ENCODE assay signal across 1 cellular context in the genomic region with DNA sequence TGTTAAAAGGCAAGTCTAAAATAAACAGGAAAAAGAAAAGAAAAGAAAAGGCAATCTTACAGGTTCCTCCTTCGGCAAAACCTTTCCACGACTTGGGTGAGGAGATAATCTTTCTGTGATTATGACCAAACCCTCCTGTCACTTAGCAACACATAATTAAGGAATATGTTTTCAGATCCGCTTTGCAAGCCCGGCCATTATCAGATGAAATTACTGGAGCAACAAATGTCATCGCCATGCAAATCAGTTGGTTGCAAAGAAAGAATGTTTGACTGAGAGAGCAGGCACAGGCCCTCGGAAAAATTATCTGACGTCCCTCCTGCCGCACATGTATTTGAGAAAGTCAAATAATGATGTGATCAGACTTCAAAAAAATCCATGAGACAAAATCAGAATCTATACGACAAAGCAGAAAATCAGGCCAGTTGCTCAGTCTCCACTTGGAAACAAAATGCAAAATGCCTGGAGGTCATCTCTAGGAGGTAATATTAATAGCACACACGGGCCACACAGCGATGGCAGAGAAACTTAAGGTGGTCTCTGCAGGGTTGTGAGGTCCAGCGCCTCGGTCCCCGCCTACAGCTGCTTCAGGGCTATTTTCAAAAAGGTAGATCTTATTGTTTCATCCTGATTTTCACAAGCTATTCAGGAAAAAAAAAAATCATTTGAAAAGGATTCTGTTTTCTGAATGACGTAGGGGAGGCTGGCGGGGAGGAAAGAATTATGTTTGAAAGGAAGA.
TF ChIP-seq lines count a peak whose summit lies in the region.

No MANE protein-coding gene starts in this region.

TF ChIP-seq in GM12878, 131 proteins besides CTCF, POLR2A, EP300 and RAD21:
- TF ChIP-seq, protein P1, sequence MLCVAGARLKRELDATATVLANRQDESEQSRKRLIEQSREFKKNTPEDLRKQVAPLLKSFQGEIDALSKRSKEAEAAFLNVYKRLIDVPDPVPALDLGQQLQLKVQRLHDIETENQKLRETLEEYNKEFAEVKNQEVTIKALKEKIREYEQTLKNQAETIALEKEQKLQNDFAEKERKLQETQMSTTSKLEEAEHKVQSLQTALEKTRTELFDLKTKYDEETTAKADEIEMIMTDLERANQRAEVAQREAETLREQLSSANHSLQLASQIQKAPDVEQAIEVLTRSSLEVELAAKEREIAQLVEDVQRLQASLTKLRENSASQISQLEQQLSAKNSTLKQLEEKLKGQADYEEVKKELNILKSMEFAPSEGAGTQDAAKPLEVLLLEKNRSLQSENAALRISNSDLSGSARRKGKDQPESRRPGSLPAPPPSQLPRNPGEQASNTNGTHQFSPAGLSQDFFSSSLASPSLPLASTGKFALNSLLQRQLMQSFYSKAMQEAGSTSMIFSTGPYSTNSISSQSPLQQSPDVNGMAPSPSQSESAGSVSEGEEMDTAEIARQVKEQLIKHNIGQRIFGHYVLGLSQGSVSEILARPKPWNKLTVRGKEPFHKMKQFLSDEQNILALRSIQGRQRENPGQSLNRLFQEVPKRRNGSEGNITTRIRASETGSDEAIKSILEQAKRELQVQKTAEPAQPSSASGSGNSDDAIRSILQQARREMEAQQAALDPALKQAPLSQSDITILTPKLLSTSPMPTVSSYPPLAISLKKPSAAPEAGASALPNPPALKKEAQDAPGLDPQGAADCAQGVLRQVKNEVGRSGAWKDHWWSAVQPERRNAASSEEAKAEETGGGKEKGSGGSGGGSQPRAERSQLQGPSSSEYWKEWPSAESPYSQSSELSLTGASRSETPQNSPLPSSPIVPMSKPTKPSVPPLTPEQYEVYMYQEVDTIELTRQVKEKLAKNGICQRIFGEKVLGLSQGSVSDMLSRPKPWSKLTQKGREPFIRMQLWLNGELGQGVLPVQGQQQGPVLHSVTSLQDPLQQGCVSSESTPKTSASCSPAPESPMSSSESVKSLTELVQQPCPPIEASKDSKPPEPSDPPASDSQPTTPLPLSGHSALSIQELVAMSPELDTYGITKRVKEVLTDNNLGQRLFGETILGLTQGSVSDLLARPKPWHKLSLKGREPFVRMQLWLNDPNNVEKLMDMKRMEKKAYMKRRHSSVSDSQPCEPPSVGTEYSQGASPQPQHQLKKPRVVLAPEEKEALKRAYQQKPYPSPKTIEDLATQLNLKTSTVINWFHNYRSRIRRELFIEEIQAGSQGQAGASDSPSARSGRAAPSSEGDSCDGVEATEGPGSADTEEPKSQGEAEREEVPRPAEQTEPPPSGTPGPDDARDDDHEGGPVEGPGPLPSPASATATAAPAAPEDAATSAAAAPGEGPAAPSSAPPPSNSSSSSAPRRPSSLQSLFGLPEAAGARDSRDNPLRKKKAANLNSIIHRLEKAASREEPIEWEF (IDR thresholded peaks at IDR 0.05; ENCODE audit: insufficient replicate concordance, low read depth, low read length): no peak
- no peak for TF ChIP-seq CHD4 (IDR thresholded peaks at IDR 0.05)
- no peak for TF ChIP-seq CREM (IDR thresholded peaks at IDR 0.05; ENCODE audit: low read depth)
- no peak for TF ChIP-seq BHLHE40 (IDR thresholded peaks at IDR 0.05; ENCODE audit: borderline replicate concordance in 1 of 2, low read depth in 2 of 2, low read length in 1 of 2)
- TF ChIP-seq SMC3 (IDR thresholded peaks at IDR 0.05; ENCODE audit: borderline replicate concordance, low read length): no peak
- TF ChIP-seq, protein P2, sequence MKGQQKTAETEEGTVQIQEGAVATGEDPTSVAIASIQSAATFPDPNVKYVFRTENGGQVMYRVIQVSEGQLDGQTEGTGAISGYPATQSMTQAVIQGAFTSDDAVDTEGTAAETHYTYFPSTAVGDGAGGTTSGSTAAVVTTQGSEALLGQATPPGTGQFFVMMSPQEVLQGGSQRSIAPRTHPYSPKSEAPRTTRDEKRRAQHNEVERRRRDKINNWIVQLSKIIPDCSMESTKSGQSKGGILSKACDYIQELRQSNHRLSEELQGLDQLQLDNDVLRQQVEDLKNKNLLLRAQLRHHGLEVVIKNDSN (IDR thresholded peaks at IDR 0.05; ENCODE audit: borderline replicate concordance, extremely low read length, insufficient read depth, low read depth, low read length): no peak
- TF ChIP-seq SPI1 (IDR thresholded peaks at IDR 0.05; ENCODE audit: borderline replicate concordance, insufficient read depth, low read depth, low read length): no peak
- TF ChIP-seq ESRRA (IDR thresholded peaks at IDR 0.05; ENCODE audit: low read length): no peak
- no peak for TF ChIP-seq TCF7 (IDR thresholded peaks at IDR 0.05; ENCODE audit: borderline replicate concordance)
- TF ChIP-seq BACH1 (IDR thresholded peaks at IDR 0.05; ENCODE audit: borderline replicate concordance): no peak
- no peak for TF ChIP-seq MTA3 (IDR thresholded peaks at IDR 0.05; ENCODE audit: borderline replicate concordance, low read length)
- TF ChIP-seq, protein P3, sequence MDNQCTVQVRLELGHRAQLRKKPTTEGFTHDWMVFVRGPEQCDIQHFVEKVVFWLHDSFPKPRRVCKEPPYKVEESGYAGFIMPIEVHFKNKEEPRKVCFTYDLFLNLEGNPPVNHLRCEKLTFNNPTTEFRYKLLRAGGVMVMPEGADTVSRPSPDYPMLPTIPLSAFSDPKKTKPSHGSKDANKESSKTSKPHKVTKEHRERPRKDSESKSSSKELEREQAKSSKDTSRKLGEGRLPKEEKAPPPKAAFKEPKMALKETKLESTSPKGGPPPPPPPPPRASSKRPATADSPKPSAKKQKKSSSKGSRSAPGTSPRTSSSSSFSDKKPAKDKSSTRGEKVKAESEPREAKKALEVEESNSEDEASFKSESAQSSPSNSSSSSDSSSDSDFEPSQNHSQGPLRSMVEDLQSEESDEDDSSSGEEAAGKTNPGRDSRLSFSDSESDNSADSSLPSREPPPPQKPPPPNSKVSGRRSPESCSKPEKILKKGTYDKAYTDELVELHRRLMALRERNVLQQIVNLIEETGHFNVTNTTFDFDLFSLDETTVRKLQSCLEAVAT (IDR thresholded peaks at IDR 0.05): no peak
